Comparison of ENCODE assay signal across 15 cellular contexts in the genomic region with DNA sequence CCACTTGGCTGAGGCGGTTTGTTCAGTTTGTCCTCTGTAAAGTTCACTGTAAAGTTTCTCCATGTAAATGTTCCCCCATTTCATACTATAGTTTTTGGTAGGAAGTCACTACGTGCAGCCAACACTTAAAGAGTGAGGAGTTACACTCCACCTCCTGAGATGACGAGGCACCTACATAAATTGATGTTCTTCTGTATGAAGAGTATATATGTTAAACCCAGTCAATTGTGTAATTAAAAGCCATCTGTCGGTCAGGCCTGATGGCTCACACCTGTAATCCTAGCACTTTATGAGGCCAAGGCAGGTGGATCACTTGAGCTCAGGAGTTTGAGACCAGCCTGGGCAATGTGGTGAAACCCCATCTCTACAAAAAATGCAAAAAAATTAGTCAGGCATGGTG. TPM values are rescaled to one million over a fixed set of nuclear protein-coding genes. Genes with fewer than 3 reads are reported as not detected.
DNase-seq lines count a peak whose midpoint lies in the region; ATAC-seq and TF ChIP-seq lines count a peak whose summit lies in the region.
"Had no signal": no experiment of that assay in that cellular context is flagged by ENCODE, and none has a peak within 500 bp of the region (broad histone marks: within the 10 kb centered on the region; RNA-seq: fewer than 3 reads in every experiment).

No MANE protein-coding gene starts in this region.

- H3K4me1 Mint-ChIP-seq in nephron progenitor cell (peaks cover 6% of the 10 kb centered on the region), GM23338 (no peaks in the 10 kb centered on the region)
- peaks cover 10% of the 10 kb centered on the region for H3K4me1 Mint-ChIP-seq in activated CD4-positive, alpha-beta T cell treated with anti-CD3 and anti-CD28 coated beads for 36 hours

- H3K36me3 Mint-ChIP-seq in nephron progenitor cell (ENCODE audit: low read depth) (peaks cover 2% of the 10 kb centered on the region), GM23338 (ENCODE audit: low read depth) (no peaks in the 10 kb centered on the region)
- peaks cover 1% of the 10 kb centered on the region for H3K36me3 Mint-ChIP-seq in activated CD4-positive, alpha-beta T cell treated with anti-CD3 and anti-CD28 coated beads for 36 hours (ENCODE audit: low read depth)

- H3K4me1 ChIP-seq in OCI-LY3 (ENCODE audit: low read length), result peaks cover 31% of the 10 kb centered on the region
- H3K4me1 ChIP-seq in GM23338 (ENCODE audit: insufficient read depth), result no peaks in the 10 kb centered on the region
- no peaks in the 10 kb centered on the region for H3K4me1 ChIP-seq in smooth muscle cell (ENCODE audit: low read depth)

- ATAC-seq in GM23338, result no peak
- ATAC-seq in activated CD4-positive, alpha-beta T cell treated with anti-CD3 and anti-CD28 coated beads for 36 hours, result no peak
- ATAC-seq: Right ventricle myocardium inferior, SK-N-SH treated with all-trans-retinoic acid at 6 μM for 48 hours, T-helper 17 cell had no signal

- POLR2A ChIA-PET in activated CD4-positive, alpha-beta T cell treated with anti-CD3 and anti-CD28 coated beads for 36 hours (lab: Charles Lee), result no interaction called here

- H3K4me3 Mint-ChIP-seq in nephron progenitor cell (no peak overlapping the region), GM23338 (no peak overlapping the region)
- no peak overlapping the region for H3K4me3 Mint-ChIP-seq in activated CD4-positive, alpha-beta T cell treated with anti-CD3 and anti-CD28 coated beads for 36 hours
- H3K4me3 Mint-ChIP-seq: CD8-positive, alpha-beta memory T cell; T-helper 17 cell had no signal

- H3K27ac ChIP-seq in OCI-LY3 (ENCODE audit: low read length) (peak overlapping the region; percentile 10; the same call in 1 of the 2 replicates), GM23338 (ENCODE audit: low read depth) (no peak overlapping the region), smooth muscle cell (ENCODE audit: low read depth) (no peak overlapping the region)
- H3K27ac ChIP-seq: 22Rv1 had no signal

- H3K4me3 ChIP-seq in OCI-LY3 (ENCODE audit: low read length) (peak overlapping the region; percentile 12), GM23338 (no peak overlapping the region), smooth muscle cell (no peak overlapping the region)

- intact Hi-C loops in activated CD4-positive, alpha-beta T cell treated with anti-CD3 and anti-CD28 coated beads for 36 hours (cut with DNase I, micrococcal nuclease), result no loop called here

- H2AFZ ChIP-seq in OCI-LY3 (ENCODE audit: low read depth, low read length) (no peak overlapping the region), GM23338 (no peak overlapping the region), smooth muscle cell (ENCODE audit: low read depth) (no peak overlapping the region)

- CTCF ChIA-PET in activated CD4-positive, alpha-beta T cell treated with anti-CD3 and anti-CD28 coated beads for 36 hours (lab: Charles Lee), result interaction anchor here (1.2 to 10.0 kb wide), 3 partner anchors 10 to 75 kb away, joined by 3 to 125 read pairs (median 3); no protein-coding TSS in a partner anchor

- H3K27ac Mint-ChIP-seq in nephron progenitor cell, result peak overlapping the region; percentile 3
- H3K27ac Mint-ChIP-seq in GM23338, result no peak overlapping the region
- H3K27ac Mint-ChIP-seq in activated CD4-positive, alpha-beta T cell treated with anti-CD3 and anti-CD28 coated beads for 36 hours, result no peak overlapping the region
- H3K27ac Mint-ChIP-seq: T-helper 17 cell had no signal

- H3K36me3 ChIP-seq in OCI-LY3 (replicated peaks; ENCODE audit: low read depth, low read length) (peaks cover 3% of the 10 kb centered on the region), GM23338 (ENCODE audit: insufficient read depth) (no peaks in the 10 kb centered on the region), smooth muscle cell (ENCODE audit: low read depth) (no peaks in the 10 kb centered on the region)

- no peaks in the 10 kb centered on the region for H3F3A ChIP-seq in GM23338 (replicated peaks; ENCODE audit: low read depth)
- H3F3A ChIP-seq in smooth muscle cell (ENCODE audit: low read depth), result no peaks in the 10 kb centered on the region

- DNase-seq in NCI-H1417 (lab: John Stamatoyannopoulos, UW) (peak in 2 of 3 experiments; percentile 20 to 64), NCI-H1417 treated with DMSO at 0.1 percent for 48 hours (lab: John Stamatoyannopoulos, UW) (no peak), NCI-H146 treated with DMSO at 0.1 percent for 48 hours (lab: John Stamatoyannopoulos, UW; ENCODE audit: unreplicated experiment) (peak; percentile 33), nephron progenitor cell (no peak), GM23338 (ENCODE audit: low spot score) (no peak), smooth muscle cell (lab: John Stamatoyannopoulos, UW; ENCODE audit: unreplicated experiment) (no peak)
- DNase-seq in activated CD4-positive, alpha-beta T cell treated with anti-CD3 and anti-CD28 coated beads for 36 hours, result no peak
- DNase-seq: CD8-positive, alpha-beta memory T cell; MV-4-11; NCI-H1436 treated with DMSO at 0.1 percent for 48 hours; T-helper 17 cell had no signal

- H3K27me3 ChIP-seq in OCI-LY3 (ENCODE audit: low read depth, low read length), result no peaks in the 10 kb centered on the region
- H3K27me3 ChIP-seq in GM23338 (ENCODE audit: insufficient read depth), result no peaks in the 10 kb centered on the region
- no peaks in the 10 kb centered on the region for H3K27me3 ChIP-seq in smooth muscle cell (ENCODE audit: low read depth)

- H3K4me2 ChIP-seq in OCI-LY3 (ENCODE audit: low read length) (peak overlapping the region; percentile 54), GM23338 (no peak overlapping the region), smooth muscle cell (no peak overlapping the region)

- H3K9ac ChIP-seq in OCI-LY3 (ENCODE audit: low read length) (no peak overlapping the region), smooth muscle cell (ENCODE audit: low read depth) (no peak overlapping the region)

- H3K9me3 Mint-ChIP-seq in nephron progenitor cell (no peaks in the 10 kb centered on the region), GM23338 (no peaks in the 10 kb centered on the region)
- H3K9me3 Mint-ChIP-seq in activated CD4-positive, alpha-beta T cell treated with anti-CD3 and anti-CD28 coated beads for 36 hours (ENCODE audit: low read depth), result no peaks in the 10 kb centered on the region
- H3K9me3 Mint-ChIP-seq: CD8-positive, alpha-beta memory T cell had no signal

- 94% methylated on average over 4 of the region's 4 CpGs for WGBS in smooth muscle cell (ENCODE audit: low lambda C conversion rate)

- TF ChIP-seq CTCF in OCI-LY3 (IDR thresholded peaks at IDR 0.05; ENCODE audit: low read depth, low read length), result no peak
- no peak for TF ChIP-seq CTCF in nephron progenitor cell (IDR thresholded peaks at IDR 0.05)
- no peak for TF ChIP-seq CTCF in GM23338 (conservative IDR thresholded peaks at IDR 0.05; ENCODE audit: low read depth in 2 of 2)
- TF ChIP-seq CTCF in smooth muscle cell (IDR thresholded peaks at IDR 0.05; ENCODE audit: borderline replicate concordance, insufficient read depth, poor library complexity, severe bottlenecking), result no peak

- H3K79me2 ChIP-seq in OCI-LY3 (ENCODE audit: low read length) (peaks cover 7% of the 10 kb centered on the region; the same call in 1 of the 2 replicates), GM23338 (replicated peaks; ENCODE audit: insufficient read depth) (peaks cover 19% of the 10 kb centered on the region), smooth muscle cell (ENCODE audit: low read depth) (peaks cover 8% of the 10 kb centered on the region)

- no peaks in the 10 kb centered on the region for H3K9me3 ChIP-seq in OCI-LY3 (ENCODE audit: insufficient read depth, low read length)
- no peaks in the 10 kb centered on the region for H3K9me3 ChIP-seq in smooth muscle cell (replicated peaks; ENCODE audit: low read depth)

- no peaks in the 10 kb centered on the region for H3K9me2 ChIP-seq in GM23338 (ENCODE audit: insufficient read depth)

- peaks cover 13% of the 10 kb centered on the region for H4K20me1 ChIP-seq in OCI-LY3 (ENCODE audit: insufficient read depth, low read length)
- peaks cover 5% of the 10 kb centered on the region; the same call in 1 of the 2 replicates for H4K20me1 ChIP-seq in GM23338 (replicated peaks; ENCODE audit: insufficient read depth)
- H4K20me1 ChIP-seq in smooth muscle cell (ENCODE audit: low read depth), result peaks cover 4% of the 10 kb centered on the region

- H3K27me3 Mint-ChIP-seq in nephron progenitor cell (ENCODE audit: low read depth, poor library complexity) (no peaks in the 10 kb centered on the region), GM23338 (ENCODE audit: insufficient read depth, low read depth, poor library complexity) (no peaks in the 10 kb centered on the region)
- no peaks in the 10 kb centered on the region for H3K27me3 Mint-ChIP-seq in activated CD4-positive, alpha-beta T cell treated with anti-CD3 and anti-CD28 coated beads for 36 hours
- H3K27me3 Mint-ChIP-seq: CD8-positive, alpha-beta memory T cell; T-helper 17 cell had no signal

TF ChIP-seq in GM23338, 12 proteins besides CTCF, POLR2A, EP300 and RAD21 (continues in another document):
- TF ChIP-seq EZH2 (IDR thresholded peaks at IDR 0.05; ENCODE audit: low read depth, unreplicated experiment), result no peak
- no peak for TF ChIP-seq EZH2phosphoT487 (IDR thresholded peaks at IDR 0.05; ENCODE audit: unreplicated experiment)
- TF ChIP-seq STAT1 (IDR thresholded peaks at IDR 0.05; ENCODE audit: unreplicated experiment), result no peak
- TF ChIP-seq, protein P1, sequence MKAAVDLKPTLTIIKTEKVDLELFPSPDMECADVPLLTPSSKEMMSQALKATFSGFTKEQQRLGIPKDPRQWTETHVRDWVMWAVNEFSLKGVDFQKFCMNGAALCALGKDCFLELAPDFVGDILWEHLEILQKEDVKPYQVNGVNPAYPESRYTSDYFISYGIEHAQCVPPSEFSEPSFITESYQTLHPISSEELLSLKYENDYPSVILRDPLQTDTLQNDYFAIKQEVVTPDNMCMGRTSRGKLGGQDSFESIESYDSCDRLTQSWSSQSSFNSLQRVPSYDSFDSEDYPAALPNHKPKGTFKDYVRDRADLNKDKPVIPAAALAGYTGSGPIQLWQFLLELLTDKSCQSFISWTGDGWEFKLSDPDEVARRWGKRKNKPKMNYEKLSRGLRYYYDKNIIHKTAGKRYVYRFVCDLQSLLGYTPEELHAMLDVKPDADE (IDR thresholded peaks at IDR 0.05), result no peak

RNA-seq across cellular contexts. Expression of a gene that starts 7.6 kb away (rescaled TPM):
- total RNA-seq in GM23338 (2014; rRNA removed; shearing (Covaris generic)), result 30.3 and 33.0 TPM in 2 replicates
- polyA plus RNA-seq in GM23338 (2016; fragmentation: Nextera tagmentation; extraction: Ambion mirVana) (7.9 and 9.4 TPM in 2 replicates), smooth muscle cell (10.1 and 14.3 TPM in 2 replicates)
- total RNA-seq in activated CD4-positive, alpha-beta T cell treated with anti-CD3 and anti-CD28 coated beads for 36 hours, result 10 to 100 TPM; 29.0 to 29.4 TPM
- total RNA-seq in smooth muscle cell, result 26.6 and 31.8 TPM in 2 replicates

RNA-seq across cellular contexts. Expression of a gene that starts 7.8 kb away (rescaled TPM):
- total RNA-seq in GM23338 (2014; rRNA removed; shearing (Covaris generic)), result 48.7 and 56.4 TPM in 2 replicates
- polyA plus RNA-seq in GM23338 (2016; fragmentation: Nextera tagmentation; extraction: Ambion mirVana) (6.5 and 8.8 TPM in 2 replicates), smooth muscle cell (3.6 and 4.5 TPM in 2 replicates)
- 10 to 100 TPM; 20.5 to 20.7 TPM for total RNA-seq in activated CD4-positive, alpha-beta T cell treated with anti-CD3 and anti-CD28 coated beads for 36 hours
- total RNA-seq in smooth muscle cell, result 17.2 and 19.2 TPM in 2 replicates

Comparison
In these comparisons a context has a peak if more than half of its experiments do, and no peak if none do; other contexts are left out.
1. DNase-seq: peak in NCI-H1417 (2 of 3) and NCI-H146 treated with DMSO at 0.1 percent for 48 hours (single experiment); none in NCI-H1417 treated with DMSO at 0.1 percent for 48 hours (single experiment), nephron progenitor cell (single experiment), GM23338 (single experiment), activated CD4-positive, alpha-beta T cell treated with anti-CD3 and anti-CD28 coated beads for 36 hours (single experiment) and smooth muscle cell (single experiment).